32 cellular contexts compared by ENCODE assay signal in genomic region chr1:201324306-201324705, GRCh38. TPM values are rescaled to one million over a fixed set of nuclear protein-coding genes. Genes with fewer than 3 reads are reported as not detected.
"Had no signal": no experiment of that assay in that cellular context is flagged by ENCODE, and none has a peak within 500 bp of the region (broad histone marks: within the 10 kb centered on the region; RNA-seq: fewer than 3 reads in every experiment).

No MANE protein-coding gene starts in this region.

- H3K27ac Mint-ChIP-seq: immature natural killer cell; mesothelial cell of epicardium; naive B cell; natural killer cell; nephron progenitor cell; neural progenitor cell; stimulated activated effector memory CD8-positive, alpha-beta T cell treated with anti-CD3 and anti-CD28 coated beads, Interleukin-12 subunit alpha, Interleukin-12 subunit beta, amount 100 ng/mL, for 72 hours; stimulated activated naive CD8-positive, alpha-beta T cell treated with anti-CD3 and anti-CD28 coated beads, Interleukin-15, Interleukin-2, amounts not matched to agents 100 ng/mL and 50 ng/mL, for 24 hours had no signal

- H3K36me3 Mint-ChIP-seq: immature natural killer cell; mesothelial cell of epicardium; naive B cell; natural killer cell; neural progenitor cell; stimulated activated effector memory CD8-positive, alpha-beta T cell treated with anti-CD3 and anti-CD28 coated beads, Interleukin-12 subunit alpha, Interleukin-12 subunit beta, amount 100 ng/mL, for 72 hours had no signal

- H3K4me1 Mint-ChIP-seq: immature natural killer cell; mesothelial cell of epicardium; naive B cell; natural killer cell; stimulated activated effector memory CD8-positive, alpha-beta T cell treated with anti-CD3 and anti-CD28 coated beads, Interleukin-12 subunit alpha, Interleukin-12 subunit beta, amount 100 ng/mL, for 72 hours had no signal

- H3K27me3 Mint-ChIP-seq: stimulated activated naive CD8-positive, alpha-beta T cell treated with anti-CD3 and anti-CD28 coated beads, Interleukin-15, Interleukin-2, amounts not matched to agents 100 ng/mL and 50 ng/mL, for 24 hours had no signal

- H3K4me3 Mint-ChIP-seq: immature natural killer cell; mesothelial cell of epicardium; naive B cell; natural killer cell; nephron progenitor cell; neural progenitor cell; stimulated activated effector memory CD8-positive, alpha-beta T cell treated with anti-CD3 and anti-CD28 coated beads, Interleukin-12 subunit alpha, Interleukin-12 subunit beta, amount 100 ng/mL, for 72 hours; stimulated activated naive CD8-positive, alpha-beta T cell treated with anti-CD3 and anti-CD28 coated beads, Interleukin-15, Interleukin-2, amounts not matched to agents 100 ng/mL and 50 ng/mL, for 24 hours had no signal

- H3K9me3 ChIP-seq: left lung, neutrophil, ovary, prostate gland, suprapubic skin, thoracic aorta, tibial artery, upper lobe of right lung had no signal

- H3K9me3 Mint-ChIP-seq: mesothelial cell of epicardium; natural killer cell; nephron progenitor cell; stimulated activated effector memory CD8-positive, alpha-beta T cell treated with anti-CD3 and anti-CD28 coated beads, Interleukin-12 subunit alpha, Interleukin-12 subunit beta, amount 100 ng/mL, for 72 hours; stimulated activated naive CD8-positive, alpha-beta T cell treated with anti-CD3 and anti-CD28 coated beads, Interleukin-15, Interleukin-2, amounts not matched to agents 100 ng/mL and 50 ng/mL, for 24 hours had no signal

- ATAC-seq: left colon; left lung; natural killer cell; right cardiac atrium; sciatic nerve; stimulated activated effector memory CD8-positive, alpha-beta T cell treated with anti-CD3 and anti-CD28 coated beads, Interleukin-12 subunit alpha, Interleukin-12 subunit beta, amount 100 ng/mL, for 72 hours; upper lobe of right lung had no signal

- DNase-seq: hypothalamus; immature natural killer cell; kidney; left colon; left lung; mesendoderm; naive B cell; natural killer cell; nephron progenitor cell; occipital lobe; ovary; retina; right cardiac atrium; stimulated activated CD4-positive, alpha-beta T cell treated with anti-CD3 and anti-CD28 coated beads, Interleukin-4, amount 100 ng/mL, for 24 hours; stimulated activated naive CD4-positive, alpha-beta T cell; tibial artery; trophoblast cell; upper lobe of right lung had no signal

- H3K36me3 ChIP-seq: left lung, neural progenitor cell, neutrophil, ovary, thoracic aorta, upper lobe of right lung had no signal

- H3K9ac ChIP-seq: neural progenitor cell had no signal

- H3K4me3 ChIP-seq: left lung, lung, neural progenitor cell, ovary, prostate gland, skin epidermis, suprapubic skin, thoracic aorta, tibial artery, upper lobe of right lung had no signal

- H3K27me3 ChIP-seq: left lung, neural progenitor cell, neutrophil, ovary, suprapubic skin, tibial artery, upper lobe of right lung had no signal

- H3K4me2 ChIP-seq: neural progenitor cell had no signal

- H3K27ac ChIP-seq: left lung, neural progenitor cell, neutrophil, ovary, prostate gland, suprapubic skin, thoracic aorta, tibial artery, upper lobe of right lung had no signal

- H3K4me1 ChIP-seq: neural progenitor cell, prostate gland, upper lobe of right lung had no signal

- H2AFZ ChIP-seq: neural progenitor cell had no signal

RNA-seq across cellular contexts. Expression of gene PKP1, which starts 41.0 kb away (rescaled TPM):
- total RNA-seq: liver, mononuclear cell, natural killer cell had no signal
- polyA plus RNA-seq: immature natural killer cell had no signal

RNA-seq across cellular contexts. Expression of gene TNNT2, which starts 53.2 kb away (rescaled TPM):
- total RNA-seq: natural killer cell, occipital lobe, subcutaneous adipose tissue had no signal
- polyA plus RNA-seq: immature natural killer cell had no signal
